In genomic region chr2:210442457-210442856, GRCh38 we compare ENCODE assay signal across 13 cellular contexts. TPM values are rescaled to one million over a fixed set of nuclear protein-coding genes. Genes with fewer than 3 reads are reported as not detected.
A peak's percentile ranks its signal among the peaks of the same experiment; 100 is the strongest.
DNase-seq lines count a peak whose midpoint lies in the region; ATAC-seq and TF ChIP-seq lines count a peak whose summit lies in the region.
"Had no signal": no experiment of that assay in that cellular context is flagged by ENCODE, and none has a peak within 500 bp of the region (broad histone marks: within the 10 kb centered on the region; RNA-seq: fewer than 3 reads in every experiment).

No MANE protein-coding gene starts in this region.

- no peaks in the 10 kb centered on the region for H3K9me3 ChIP-seq in neutrophil
- peaks cover 4% of the 10 kb centered on the region for H3K9me3 ChIP-seq in mucosa of descending colon
- H3K9me3 ChIP-seq: lower lobe of right lung had no signal

- no peak overlapping the region for H3K4me3 Mint-ChIP-seq in immature natural killer cell
- H3K4me3 Mint-ChIP-seq: naive thymus-derived CD8-positive, alpha-beta T cell had no signal

- H3K27ac Mint-ChIP-seq in immature natural killer cell: no peak overlapping the region

- peak overlapping the region; percentile 26 for H3K27ac ChIP-seq in neutrophil
- H3K27ac ChIP-seq: lower lobe of right lung had no signal

- no peaks in the 10 kb centered on the region for H3K27me3 Mint-ChIP-seq in immature natural killer cell (ENCODE audit: low read depth in 3 of 3)
- H3K27me3 Mint-ChIP-seq: naive thymus-derived CD8-positive, alpha-beta T cell had no signal

- intact Hi-C loops in mucosa of descending colon (cut with DNase I, micrococcal nuclease): no loop called here

- DNase-seq in immature natural killer cell: no peak
- DNase-seq in mucosa of descending colon: no peak
- DNase-seq: activated CD4-positive, alpha-beta T cell treated with anti-CD3 and anti-CD28 coated beads, Interleukin-2, amount 50 U/mL, for 4 hours; DMS53; foreskin melanocyte; lower lobe of right lung; naive thymus-derived CD8-positive, alpha-beta T cell; NCI-H2227 treated with DMSO at 0.1 percent for 48 hours had no signal

- H3K9me3 Mint-ChIP-seq in immature natural killer cell: peaks cover 0 to 6% (median 2%) of the 10 kb centered on the region in 6 donors

- no peak for TF ChIP-seq CTCF in neutrophil (IDR thresholded peaks at IDR 0.05)
- TF ChIP-seq CTCF in mucosa of descending colon (IDR thresholded peaks at IDR 0.05): no peak

- H3K36me3 ChIP-seq in neutrophil: peaks cover 2% of the 10 kb centered on the region
- no peaks in the 10 kb centered on the region for H3K36me3 ChIP-seq in mucosa of descending colon (ENCODE audit: low read depth)

- peaks cover 0 to 4% of the 10 kb centered on the region in 2 experiments for H3K4me1 ChIP-seq in neutrophil (ENCODE audit: control insufficient read depth in 1 of 2, insufficient read depth in 1 of 2, low read depth in 1 of 2, low read length in 1 of 2)
- H3K4me1 ChIP-seq in mucosa of descending colon (ENCODE audit: low read depth): no peaks in the 10 kb centered on the region

- H3K27me3 ChIP-seq in neutrophil: no peaks in the 10 kb centered on the region

- peak; percentile 73 for ATAC-seq in GM18907 (IDR thresholded peaks at IDR 0.05; ENCODE audit: unreplicated experiment)
- peak; percentile 50 for ATAC-seq in GM21723 (IDR thresholded peaks at IDR 0.05; ENCODE audit: unreplicated experiment)
- peak; percentile 53 for ATAC-seq in HG03139 (IDR thresholded peaks at IDR 0.05; ENCODE audit: unreplicated experiment)
- no peak for ATAC-seq in HG03439 (IDR thresholded peaks at IDR 0.05; ENCODE audit: unreplicated experiment)
- ATAC-seq in mucosa of descending colon: no peak
- ATAC-seq: naive thymus-derived CD8-positive, alpha-beta T cell had no signal

- H3K4me3 ChIP-seq in neutrophil (ENCODE audit: low read depth in 1 of 2, low read length in 1 of 2): no peak overlapping the region
- no peak overlapping the region for H3K4me3 ChIP-seq in mucosa of descending colon
- H3K4me3 ChIP-seq: lower lobe of right lung had no signal

- peaks cover 7 to 10% of the 10 kb centered on the region in 2 donors for H3K4me1 Mint-ChIP-seq in immature natural killer cell

- H3K36me3 Mint-ChIP-seq in immature natural killer cell: peaks cover 19 to 33% (median 28%) of the 10 kb centered on the region in 3 donors

RNA-seq across cellular contexts. Expression of gene LANCL1, which starts 34.1 kb away (rescaled TPM):
- 10 to 100 TPM; 20.4 to 28.7 (median 26.6) TPM for polyA plus RNA-seq in immature natural killer cell
- 10 to 100 TPM; 20.8 to 45.5 (median 28.0) TPM for total RNA-seq in mucosa of descending colon

Comparison
In these comparisons a context has a peak if more than half of its experiments do, and no peak if none do; other contexts are left out.
1. ATAC-seq: peak in GM18907 (single experiment), GM21723 (single experiment) and HG03139 (single experiment); none in HG03439 (single experiment) and mucosa of descending colon (single experiment).